ENCODE assay signal across 19 cellular contexts in genomic region chr10:34161948-34162347, GRCh38.
"Had no signal": no experiment of that assay in that cellular context is flagged by ENCODE, and none has a peak within 500 bp of the region (broad histone marks: within the 10 kb centered on the region; RNA-seq: fewer than 3 reads in every experiment).

No MANE protein-coding gene starts in this region.

- DNase-seq: Kasumi-1, MM.1S, NCI-H1092 treated with DMSO at 0.1 percent for 48 hours, NCI-H1436, NCI-H187, NCI-H2029, NCI-H2081 treated with DMSO at 0.1 percent for 48 hours, NCI-H2227 treated with DMSO at 0.1 percent for 48 hours, NCI-H524, NCI-H526 treated with DMSO at 0.1 percent for 48 hours, NCI-H748 treated with DMSO at 0.1 percent for 48 hours, Right ventricle myocardium superior, RPMI8226, SIG-M5 had no signal

- H3K4me3 ChIP-seq: SJSA1, SK-N-MC had no signal

- H3K36me3 ChIP-seq: SJSA1 had no signal

- H3K27ac ChIP-seq: HL-60, KMS-11, SJSA1, SK-N-MC had no signal

- H3K27me3 ChIP-seq: SJSA1 had no signal

- FAIRE-seq: RCC 7860 had no signal

- H3K9me3 ChIP-seq: SJSA1 had no signal
